7 cellular contexts compared by ENCODE assay signal in the genomic region with DNA sequence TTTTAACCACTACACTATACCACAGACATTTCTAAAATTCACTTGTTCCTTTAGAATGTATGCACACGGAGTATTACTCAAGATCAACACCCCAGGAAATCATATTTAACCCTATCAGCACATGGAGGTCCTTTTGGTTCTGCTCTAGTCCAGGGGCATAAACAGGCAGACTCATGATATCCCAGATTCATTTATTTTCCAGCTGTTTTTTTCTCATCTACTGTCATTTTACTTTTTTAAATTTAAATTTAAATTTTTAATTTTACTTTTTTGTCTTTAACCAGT. TPM values are rescaled to one million over a fixed set of nuclear protein-coding genes. Genes with fewer than 3 reads are reported as not detected.
DNase-seq lines count a peak whose midpoint lies in the region; ATAC-seq and TF ChIP-seq lines count a peak whose summit lies in the region.
"Not testable (repeated sequence)": the region's sequence is repeated elsewhere in the genome, so short reads cannot be mapped to it uniquely, and the experiment has no call there.

No MANE protein-coding gene starts in this region.

- H3K27me3 Mint-ChIP-seq in activated CD8-positive, alpha-beta memory T cell treated with anti-CD3 and anti-CD28 coated beads, Interleukin-2, amount 10 ng/mL, durations not matched to agents 7 days and 5 days; effector memory CD8-positive, alpha-beta T cell: not testable (repeated sequence)

- not testable (repeated sequence) for H3K9ac ChIP-seq in DND-41 (ENCODE audit: low read depth, low read length); Karpas-422 (ENCODE audit: low read length); mucosa of rectum (ENCODE audit: low read depth in 1 of 2, low read length in 2 of 2)

- not testable (repeated sequence) for H3K27ac ChIP-seq in DND-41 (ENCODE audit: low read length); Karpas-422 (ENCODE audit: low read length); RWPE2 (ENCODE audit: poor library complexity, severe bottlenecking); mucosa of rectum (ENCODE audit: low read depth in 2 of 2, low read length in 2 of 2); thoracic aorta

- H4K20me1 ChIP-seq in DND-41 (ENCODE audit: insufficient read depth, low read length): peaks cover 14% of the 10 kb centered on the region
- H4K20me1 ChIP-seq in Karpas-422 (ENCODE audit: insufficient read depth, low read depth, low read length): not testable (repeated sequence)

- DNase-seq in DND-41; Karpas-422; RWPE2 (ENCODE audit: low spot score); activated CD8-positive, alpha-beta memory T cell treated with anti-CD3 and anti-CD28 coated beads, Interleukin-2, amount 10 ng/mL, durations not matched to agents 7 days and 5 days; effector memory CD8-positive, alpha-beta T cell; thoracic aorta (ENCODE audit: low spot score): not testable (repeated sequence)

- H3K4me3 ChIP-seq in DND-41 (ENCODE audit: low read depth in 1 of 2, low read length in 2 of 2): peak overlapping the region in 1 of 2 experiments; percentile 12; a peak in 1 of 4 replicates
- not testable (repeated sequence) for H3K4me3 ChIP-seq in Karpas-422 (ENCODE audit: low read length); RWPE2 (ENCODE audit: severe bottlenecking)
- H3K4me3 ChIP-seq in mucosa of rectum (ENCODE audit: low read length in 2 of 2): peak overlapping the region; percentile 23 to 41
- peak overlapping the region; percentile 37 for H3K4me3 ChIP-seq in thoracic aorta

- TF ChIP-seq CTCF in DND-41 (IDR thresholded peaks at IDR 0.05; ENCODE audit: borderline replicate concordance, extremely low read depth, low read length, poor library complexity, severe bottlenecking); RWPE2 (IDR thresholded peaks at IDR 0.05; ENCODE audit: poor library complexity, severe bottlenecking); thoracic aorta (IDR thresholded peaks at IDR 0.05): not testable (repeated sequence)

- ATAC-seq in DND-41 (ENCODE audit: insufficient read depth, low read depth) (peak; percentile 57; the same call in 2 of the 3 replicates), RWPE2 (ENCODE audit: low read depth) (peak; percentile 17; the same call in 2 of the 3 replicates)
- not testable (repeated sequence) for ATAC-seq in activated CD8-positive, alpha-beta memory T cell treated with anti-CD3 and anti-CD28 coated beads, Interleukin-2, amount 10 ng/mL, durations not matched to agents 7 days and 5 days; effector memory CD8-positive, alpha-beta T cell (replicated peaks); thoracic aorta (ENCODE audit: insufficient number of reproducible peaks, low FRiP score, low read depth)

- not testable (repeated sequence) for H2AFZ ChIP-seq in DND-41 (ENCODE audit: low read depth, low read length); Karpas-422 (ENCODE audit: low read length)

- H3K9me3 ChIP-seq in DND-41 (ENCODE audit: insufficient read depth, low read length, severe bottlenecking); Karpas-422 (ENCODE audit: low read length); RWPE2 (ENCODE audit: severe bottlenecking); mucosa of rectum (ENCODE audit: control insufficient read depth in 2 of 2, low read length in 2 of 2); thoracic aorta: not testable (repeated sequence)

- H3K36me3 Mint-ChIP-seq in activated CD8-positive, alpha-beta memory T cell treated with anti-CD3 and anti-CD28 coated beads, Interleukin-2, amount 10 ng/mL, durations not matched to agents 7 days and 5 days: peaks cover 20% of the 10 kb centered on the region
- H3K36me3 Mint-ChIP-seq in effector memory CD8-positive, alpha-beta T cell (ENCODE audit: insufficient read depth): peaks cover 19% of the 10 kb centered on the region

- H3K79me2 ChIP-seq in DND-41 (ENCODE audit: insufficient read depth, low read length): peaks cover 95% of the 10 kb centered on the region
- not testable (repeated sequence) for H3K79me2 ChIP-seq in Karpas-422 (ENCODE audit: low read length)

- peak overlapping the region; percentile 15 for H3K27ac Mint-ChIP-seq in activated CD8-positive, alpha-beta memory T cell treated with anti-CD3 and anti-CD28 coated beads, Interleukin-2, amount 10 ng/mL, durations not matched to agents 7 days and 5 days
- peak overlapping the region; percentile 67 to 88 for H3K27ac Mint-ChIP-seq in effector memory CD8-positive, alpha-beta T cell

- CTCF ChIA-PET in activated CD8-positive, alpha-beta memory T cell treated with anti-CD3 and anti-CD28 coated beads, Interleukin-2, amount 10 ng/mL, durations not matched to agents 7 days and 5 days (lab: Charles Lee): not testable (repeated sequence)

- H3K9me2 ChIP-seq in Karpas-422 (replicated peaks; ENCODE audit: insufficient read depth, low read length): not testable (repeated sequence)

- H3K36me3 ChIP-seq in DND-41 (ENCODE audit: insufficient read depth, low read length); Karpas-422 (ENCODE audit: insufficient read depth, low read length); RWPE2 (ENCODE audit: low read depth); mucosa of rectum (ENCODE audit: control insufficient read depth in 2 of 2, insufficient read depth in 2 of 2, low read length in 2 of 2); thoracic aorta: not testable (repeated sequence)

- H3K4me2 ChIP-seq in DND-41 (ENCODE audit: insufficient read depth, low read length) (peak overlapping the region; percentile 40; the same call in 1 of the 2 replicates), Karpas-422 (ENCODE audit: low read depth, low read length, poor library complexity, severe bottlenecking) (peak overlapping the region; percentile 18)

- H3K27me3 ChIP-seq in DND-41 (ENCODE audit: insufficient read depth, low read length, poor library complexity); Karpas-422 (ENCODE audit: low read length); RWPE2 (ENCODE audit: insufficient read depth, poor library complexity, severe bottlenecking); mucosa of rectum (ENCODE audit: control insufficient read depth in 2 of 2, insufficient read depth in 2 of 2, low read length in 2 of 2); thoracic aorta (replicated peaks; ENCODE audit: insufficient read depth): not testable (repeated sequence)

- peaks cover 45% of the 10 kb centered on the region for H3K4me1 ChIP-seq in DND-41 (ENCODE audit: insufficient read depth, low read length)
- peaks cover 21% of the 10 kb centered on the region for H3K4me1 ChIP-seq in Karpas-422 (ENCODE audit: low read length)
- H3K4me1 ChIP-seq in RWPE2 (ENCODE audit: insufficient read depth, poor library complexity, severe bottlenecking): peaks cover 34% of the 10 kb centered on the region
- H3K4me1 ChIP-seq in mucosa of rectum (ENCODE audit: control insufficient read depth in 2 of 2, insufficient read depth in 2 of 2, low read length in 2 of 2): peaks cover 24 to 28% of the 10 kb centered on the region in 2 donors
- peaks cover 33 to 46% of the 10 kb centered on the region in 2 donors for H3K4me1 ChIP-seq in thoracic aorta (ENCODE audit: control insufficient read depth in 1 of 2, low read depth in 2 of 2)

- not testable (repeated sequence) for H3K9me3 Mint-ChIP-seq in activated CD8-positive, alpha-beta memory T cell treated with anti-CD3 and anti-CD28 coated beads, Interleukin-2, amount 10 ng/mL, durations not matched to agents 7 days and 5 days (ENCODE audit: low read depth); effector memory CD8-positive, alpha-beta T cell

- not testable (repeated sequence) for H3K4me3 Mint-ChIP-seq in activated CD8-positive, alpha-beta memory T cell treated with anti-CD3 and anti-CD28 coated beads, Interleukin-2, amount 10 ng/mL, durations not matched to agents 7 days and 5 days
- H3K4me3 Mint-ChIP-seq in effector memory CD8-positive, alpha-beta T cell: peak overlapping the region; percentile 9 to 46

- peaks cover 43% of the 10 kb centered on the region for H3K4me1 Mint-ChIP-seq in activated CD8-positive, alpha-beta memory T cell treated with anti-CD3 and anti-CD28 coated beads, Interleukin-2, amount 10 ng/mL, durations not matched to agents 7 days and 5 days
- peaks cover 44 to 61% of the 10 kb centered on the region in 2 donors for H3K4me1 Mint-ChIP-seq in effector memory CD8-positive, alpha-beta T cell (ENCODE audit: low read depth in 2 of 2)

RNA-seq across cellular contexts. Expression of gene SYNE2, which starts 17.9 kb away (rescaled TPM):
- total RNA-seq in Karpas-422 (2014; rRNA removed; shearing (Covaris generic); ENCODE audit: low replicate concordance): 22.5 and 25.9 TPM in 2 replicates
- total RNA-seq in activated CD8-positive, alpha-beta memory T cell treated with anti-CD3 and anti-CD28 coated beads, Interleukin-2, amount 10 ng/mL, durations not matched to agents 7 days and 5 days: 100 to 1,000 TPM in 1 of 2 experiments, 10 to 100 TPM in 1; 69.3 to 143 TPM
- 100 to 1,000 TPM; 125 to 256 TPM for total RNA-seq in thoracic aorta
